ENCODE assay signal across 1 cellular context in genomic region chr11:35065566-35065965, GRCh38.
TF ChIP-seq lines count a peak whose summit lies in the region.

No MANE protein-coding gene starts in this region.

TF ChIP-seq in IMR-90, 13 proteins besides CTCF, POLR2A, EP300 and RAD21:
- no peak for TF ChIP-seq CEBPB (IDR thresholded peaks at IDR 0.05; ENCODE audit: low read depth, low read length)
- TF ChIP-seq MAFK (IDR thresholded peaks at IDR 0.05; ENCODE audit: low read depth, low read length) = no peak
- TF ChIP-seq RCOR1 (IDR thresholded peaks at IDR 0.05; ENCODE audit: insufficient replicate concordance, low read length) = no peak
- TF ChIP-seq MXI1 (IDR thresholded peaks at IDR 0.05; ENCODE audit: borderline replicate concordance, low read depth, low read length) = no peak
TF ChIP-seq in IMR-90: peak in this region for 0.
